In genomic region chr10:36269222-36269621, GRCh38 we compare ENCODE assay signal across 24 cellular contexts.
"Had no signal": no experiment of that assay in that cellular context is flagged by ENCODE, and none has a peak within 500 bp of the region (broad histone marks: within the 10 kb centered on the region; RNA-seq: fewer than 3 reads in every experiment).

No MANE protein-coding gene starts in this region.

- H3K27ac Mint-ChIP-seq: effector memory CD8-positive, alpha-beta T cell; mesothelial cell of epicardium; naive thymus-derived CD4-positive, alpha-beta T cell; nephron; stimulated activated naive B cell treated with anti-CD40 and anti-IgM and Interleukin-4, amounts not matched to agents 10 μg/mL and 1 μg/mL and 100 μg/mL, for 72 hours; stimulated activated naive CD8-positive, alpha-beta T cell treated with anti-CD3 and anti-CD28 coated beads, Interleukin-15, Interleukin-2, amounts not matched to agents 100 ng/mL and 50 ng/mL, for 24 hours had no signal

- H3K36me3 Mint-ChIP-seq: mesothelial cell of epicardium; naive thymus-derived CD4-positive, alpha-beta T cell; stimulated activated naive B cell treated with anti-CD40 and anti-IgM and Interleukin-4, amounts not matched to agents 10 μg/mL and 1 μg/mL and 100 μg/mL, for 72 hours had no signal

- DNase-seq: cortex of kidney; effector memory CD8-positive, alpha-beta T cell; gastrocnemius medialis; head of caudate nucleus; mesenchymal stem cell; naive thymus-derived CD4-positive, alpha-beta T cell; nucleus accumbens; ovary; posterior cingulate gyrus; psoas muscle; right lobe of liver; small intestine; stimulated activated CD4-positive, alpha-beta T cell treated with anti-CD3 and anti-CD28 coated beads, Interleukin-15, amount 100 ng/mL, for 24 hours; stimulated activated CD4-positive, alpha-beta T cell treated with anti-CD3 and anti-CD28 coated beads, Interleukin-2, amount 100 ng/mL, for 48 hours; stimulated activated naive B cell treated with anti-CD40 and anti-IgM and Interleukin-4, amounts not matched to agents 10 μg/mL and 1 μg/mL and 100 μg/mL, for 72 hours; upper lobe of left lung; uterus had no signal

- H3K9me3 ChIP-seq: gastrocnemius medialis, ovary, psoas muscle, right lobe of liver, thoracic aorta, tibial nerve, upper lobe of left lung, uterus had no signal

- H3K4me3 Mint-ChIP-seq: effector memory CD8-positive, alpha-beta T cell; mesothelial cell of epicardium; naive thymus-derived CD4-positive, alpha-beta T cell; nephron; stimulated activated naive B cell treated with anti-CD40 and anti-IgM and Interleukin-4, amounts not matched to agents 10 μg/mL and 1 μg/mL and 100 μg/mL, for 72 hours; stimulated activated naive CD8-positive, alpha-beta T cell treated with anti-CD3 and anti-CD28 coated beads, Interleukin-15, Interleukin-2, amounts not matched to agents 100 ng/mL and 50 ng/mL, for 24 hours had no signal

- H3K27ac ChIP-seq: gastrocnemius medialis, ovary, psoas muscle, right lobe of liver, thoracic aorta, tibial nerve, upper lobe of left lung, uterus had no signal

- H3K36me3 ChIP-seq: gastrocnemius medialis, ovary, right lobe of liver, thoracic aorta, tibial nerve, upper lobe of left lung, uterus had no signal

- H3K4me1 Mint-ChIP-seq: naive thymus-derived CD4-positive, alpha-beta T cell; stimulated activated naive B cell treated with anti-CD40 and anti-IgM and Interleukin-4, amounts not matched to agents 10 μg/mL and 1 μg/mL and 100 μg/mL, for 72 hours had no signal

- H3K27me3 Mint-ChIP-seq: effector memory CD8-positive, alpha-beta T cell; naive thymus-derived CD4-positive, alpha-beta T cell; stimulated activated naive B cell treated with anti-CD40 and anti-IgM and Interleukin-4, amounts not matched to agents 10 μg/mL and 1 μg/mL and 100 μg/mL, for 72 hours; stimulated activated naive CD8-positive, alpha-beta T cell treated with anti-CD3 and anti-CD28 coated beads, Interleukin-15, Interleukin-2, amounts not matched to agents 100 ng/mL and 50 ng/mL, for 24 hours had no signal

- H3K9me3 Mint-ChIP-seq: mesothelial cell of epicardium had no signal

- H3K4me1 ChIP-seq: gastrocnemius medialis, psoas muscle, right lobe of liver, upper lobe of left lung, uterus had no signal

- H3K4me3 ChIP-seq: gastrocnemius medialis, lung, ovary, psoas muscle, right lobe of liver, thoracic aorta, tibial nerve, upper lobe of left lung, uterus had no signal

- ATAC-seq: effector memory CD8-positive, alpha-beta T cell; gastrocnemius medialis; left lobe of liver; naive thymus-derived CD4-positive, alpha-beta T cell; psoas muscle; right lobe of liver; stimulated activated naive B cell treated with anti-CD40 and anti-IgM and Interleukin-4, amounts not matched to agents 10 μg/mL and 1 μg/mL and 100 μg/mL, for 72 hours had no signal

- H3K27me3 ChIP-seq: gastrocnemius medialis, ovary, right lobe of liver, tibial nerve, upper lobe of left lung, uterus had no signal
